ENCODE assay signal across 17 cellular contexts in the genomic region with DNA sequence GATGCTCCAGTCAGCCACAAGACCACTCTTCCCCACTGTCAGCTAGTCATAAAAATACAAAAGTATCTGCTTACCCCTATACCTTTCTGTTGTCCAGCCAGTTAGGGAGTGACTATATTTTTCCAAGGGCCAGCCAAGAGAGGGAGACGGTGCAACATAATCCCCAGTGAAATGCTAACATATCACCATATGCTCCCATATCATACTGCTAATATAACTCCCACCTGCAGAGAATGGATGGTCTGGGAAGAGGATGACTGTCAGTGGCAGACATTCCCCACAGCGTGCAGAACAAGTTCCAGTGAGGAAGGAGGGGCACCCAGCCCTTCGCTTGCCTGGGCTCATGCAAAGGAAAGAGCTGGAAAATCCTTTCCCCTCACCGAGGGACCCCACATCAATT.
"Had no signal": no experiment of that assay in that cellular context is flagged by ENCODE, and none has a peak within 500 bp of the region (broad histone marks: within the 10 kb centered on the region; RNA-seq: fewer than 3 reads in every experiment).

No MANE protein-coding gene starts in this region.

- H3K4me3 ChIP-seq: esophagus squamous epithelium, hepatocyte, neural progenitor cell, pancreas, psoas muscle, right lobe of liver, testis, tibial nerve, upper lobe of right lung had no signal

- H2AFZ ChIP-seq: hepatocyte, neural progenitor cell had no signal

- H3K36me3 ChIP-seq: esophagus squamous epithelium, neural progenitor cell, pancreas, right lobe of liver, tibial nerve, upper lobe of right lung had no signal

- H3K9me3 ChIP-seq: esophagus squamous epithelium, pancreas, psoas muscle, right lobe of liver, testis, tibial nerve, upper lobe of right lung had no signal

- H3K9ac ChIP-seq: neural progenitor cell had no signal

- H3K27ac ChIP-seq: esophagus squamous epithelium, hepatocyte, neural progenitor cell, pancreas, psoas muscle, right lobe of liver, testis, tibial nerve, upper lobe of right lung had no signal

- H3K4me1 ChIP-seq: esophagus squamous epithelium, pancreas, psoas muscle, right lobe of liver, testis, tibial nerve, upper lobe of right lung had no signal

- H3K4me2 ChIP-seq: hepatocyte, neural progenitor cell had no signal

- ATAC-seq: effector memory CD8-positive, alpha-beta T cell; left colon; natural killer cell; pancreas; psoas muscle; right lobe of liver; stimulated activated memory B cell treated with anti-CD40 and anti-IgM and Interleukin-4, amounts not matched to agents 10 μg/mL and 1 μg/mL and 100 μg/mL, for 72 hours; upper lobe of right lung had no signal

- H3K27me3 ChIP-seq: esophagus squamous epithelium, neural progenitor cell, pancreas, right lobe of liver, testis, tibial nerve, upper lobe of right lung had no signal

- FAIRE-seq: pancreas had no signal

- H3K79me2 ChIP-seq: hepatocyte had no signal

- DNase-seq: effector memory CD8-positive, alpha-beta T cell; esophagus squamous epithelium; foreskin fibroblast; left colon; natural killer cell; occipital lobe; pancreas; psoas muscle; retina; right lobe of liver; stimulated activated CD4-positive, alpha-beta T cell treated with anti-CD3 and anti-CD28 coated beads, Interleukin-4, amount 100 ng/mL, for 1 hour; testis; upper lobe of right lung had no signal
